Comparison of ENCODE assay signal across 8 cellular contexts in genomic region chr5:122078116-122078865, GRCh38. TPM values are rescaled to one million over a fixed set of nuclear protein-coding genes. Genes with fewer than 3 reads are reported as not detected.
DNase-seq lines count a peak whose midpoint lies in the region; ATAC-seq lines count a peak whose summit lies in the region.

TSS of gene LOX (minus strand) at chr5:122078259. CDS start at chr5:122077985, 274 bp downstream.

- peaks cover 9 to 16% (median 16%) of the 10 kb centered on the region in 3 donors for H3K27me3 ChIP-seq in skeletal muscle tissue (ENCODE audit: control insufficient read depth in 3 of 3, insufficient read depth in 3 of 3, low read length in 3 of 3)

- no peaks in the 10 kb centered on the region for H3K36me3 ChIP-seq in skeletal muscle tissue (ENCODE audit: control insufficient read depth in 3 of 3, insufficient read depth in 3 of 3, low read length in 3 of 3)

- H3K4me1 Mint-ChIP-seq in activated CD4-positive, alpha-beta T cell treated with anti-CD3 and anti-CD28 coated beads, Interleukin-2, amount 10 ng/mL, durations not matched to agents 7 days and 5 days = peaks cover 16% of the 10 kb centered on the region

- peak within 1 kb of the TSS; percentile 63 to 71 (median 64) for H3K9ac ChIP-seq in skeletal muscle tissue (ENCODE audit: low read depth in 1 of 3, low read length in 3 of 3)

- DNase-seq in activated CD4-positive, alpha-beta T cell treated with anti-CD3 and anti-CD28 coated beads, Interleukin-2, amount 10 ng/mL, durations not matched to agents 7 days and 5 days = no peak
- no peak for DNase-seq in activated CD4-positive, alpha-beta T cell treated with anti-CD3 and anti-CD28 coated beads for 4 hours
- DNase-seq in NCI-H2227 treated with DMSO at 0.1 percent for 48 hours (lab: John Stamatoyannopoulos, UW) (peak; percentile 53), T47D (ENCODE audit: low read depth in 1 of 2, low spot score in 1 of 2) (peak; percentile 11 to 50), iPS-NIHi11 (ENCODE audit: low spot score) (peak; percentile 57)

- H3K9me3 ChIP-seq in skeletal muscle tissue (ENCODE audit: control insufficient read depth in 3 of 3, low read length in 3 of 3) = no peaks in the 10 kb centered on the region

- H3K9me3 Mint-ChIP-seq in activated CD4-positive, alpha-beta T cell treated with anti-CD3 and anti-CD28 coated beads, Interleukin-2, amount 10 ng/mL, durations not matched to agents 7 days and 5 days = no peaks in the 10 kb centered on the region

- POLR2A ChIA-PET in activated CD4-positive, alpha-beta T cell treated with anti-CD3 and anti-CD28 coated beads, Interleukin-2, amount 10 ng/mL, durations not matched to agents 7 days and 5 days (lab: Charles Lee) = interaction anchor here (0.6 kb wide), 1 partner anchor 146 kb away, joined by 3 read pairs; no protein-coding TSS in a partner anchor

- peak within 1 kb of the TSS; percentile 52 for H3K4me3 Mint-ChIP-seq in activated CD4-positive, alpha-beta T cell treated with anti-CD3 and anti-CD28 coated beads, Interleukin-2, amount 10 ng/mL, durations not matched to agents 7 days and 5 days

- peaks cover 15 to 18% (median 15%) of the 10 kb centered on the region in 3 donors for H3K4me1 ChIP-seq in skeletal muscle tissue (ENCODE audit: control insufficient read depth in 3 of 3, insufficient read depth in 3 of 3, low read length in 3 of 3)

- peak within 1 kb of the TSS; percentile 71 for H3K27ac ChIP-seq in skeletal muscle tissue (ENCODE audit: low read depth, low read length)

- peaks cover 74% of the 10 kb centered on the region for H3K27me3 Mint-ChIP-seq in activated CD4-positive, alpha-beta T cell treated with anti-CD3 and anti-CD28 coated beads, Interleukin-2, amount 10 ng/mL, durations not matched to agents 7 days and 5 days

- H3K27ac Mint-ChIP-seq in activated CD4-positive, alpha-beta T cell treated with anti-CD3 and anti-CD28 coated beads, Interleukin-2, amount 10 ng/mL, durations not matched to agents 7 days and 5 days = no peak within 1 kb of the TSS

- peak within 1 kb of the TSS; percentile 76 to 91 (median 84) for H3K4me3 ChIP-seq in skeletal muscle tissue (ENCODE audit: low read length in 3 of 3)

- ATAC-seq in HG03378 (IDR thresholded peaks at IDR 0.05; ENCODE audit: unreplicated experiment) = no peak
- ATAC-seq in GM21447 (IDR thresholded peaks at IDR 0.05; ENCODE audit: unreplicated experiment) = no peak

- no peaks in the 10 kb centered on the region for H3K36me3 Mint-ChIP-seq in activated CD4-positive, alpha-beta T cell treated with anti-CD3 and anti-CD28 coated beads, Interleukin-2, amount 10 ng/mL, durations not matched to agents 7 days and 5 days (ENCODE audit: low read depth)

- in situ Hi-C loops in T47D (cut with HindIII; ENCODE audit: low pct_unique_long_range_greater_than_20kb, low sequenced_read_pairs) = no loop called here

- CTCF ChIA-PET in activated CD4-positive, alpha-beta T cell treated with anti-CD3 and anti-CD28 coated beads, Interleukin-2, amount 10 ng/mL, durations not matched to agents 7 days and 5 days (lab: Charles Lee) = no interaction called here

RNA-seq across cellular contexts. Expression of gene LOX, which starts in this region (rescaled TPM):
- total RNA-seq in activated CD4-positive, alpha-beta T cell treated with anti-CD3 and anti-CD28 coated beads, Interleukin-2, amount 10 ng/mL, durations not matched to agents 7 days and 5 days = under 1 TPM; 0.04 to 0.10 TPM
- 50.1 TPM for total RNA-seq in skeletal muscle tissue

Comparison
In these comparisons a context has a peak if more than half of its experiments do, and no peak if none do; other contexts are left out.
1. RNA of gene LOX (total RNA-seq): 50.1 TPM in skeletal muscle tissue (single experiment); 0.04 to 0.10 TPM in activated CD4-positive, alpha-beta T cell treated with anti-CD3 and anti-CD28 coated beads, Interleukin-2, amount 10 ng/mL, durations not matched to agents 7 days and 5 days; every median in the first group is over 10 times any median in the second.
2. DNase-seq: peak in NCI-H2227 treated with DMSO at 0.1 percent for 48 hours (single experiment), T47D (2 of 2) and iPS-NIHi11 (single experiment); none in activated CD4-positive, alpha-beta T cell treated with anti-CD3 and anti-CD28 coated beads, Interleukin-2, amount 10 ng/mL, durations not matched to agents 7 days and 5 days (single experiment) and activated CD4-positive, alpha-beta T cell treated with anti-CD3 and anti-CD28 coated beads for 4 hours (0 of 2).